ENCODE assay signal across 1 cellular context in genomic region chr6:89073014-89073620, GRCh38.
A peak's percentile ranks its signal among the peaks of the same experiment; 100 is the strongest.
TF ChIP-seq lines count a peak whose summit lies in the region.

No MANE protein-coding gene starts in this region.

TF ChIP-seq in K562, 482 proteins besides CTCF, POLR2A, EP300 and RAD21 (continued from another document and continues in another):
- no peak for TF ChIP-seq SFPQ (IDR thresholded peaks at IDR 0.05; ENCODE audit: low read depth, low read length)
- no peak for TF ChIP-seq TRIM25 (IDR thresholded peaks at IDR 0.05; ENCODE audit: borderline replicate concordance)
- no peak for TF ChIP-seq KDM2B (CRISPR knock-in tag; IDR thresholded peaks at IDR 0.05)
- TF ChIP-seq SRF (CRISPR knock-in tag; IDR thresholded peaks at IDR 0.05): peak in 1 of 2 experiments; percentile 65; a peak in 1 of 4 replicates
- 0 out of 4 replicates have a peak, but pooled peaks of 1 of the 2 experiments have one; percentile 22 for TF ChIP-seq MAZ (CRISPR knock-in tag; conservative IDR thresholded peaks at IDR 0.05 in 1 of 2, IDR thresholded peaks at IDR 0.05 in 1 of 2)
- TF ChIP-seq TGIF2 (CRISPR knock-in tag; IDR thresholded peaks at IDR 0.05): no peak
- peak; percentile 36; the same call in 1 of the 2 replicates for TF ChIP-seq JUND (IDR thresholded peaks at IDR 0.05; ENCODE audit: borderline replicate concordance, low read depth, low read length)
- peak; percentile 20; the same call in 1 of the 3 replicates for TF ChIP-seq JUND (tag; IDR thresholded peaks at IDR 0.05; ENCODE audit: borderline replicate concordance, low read depth, low read length)
- TF ChIP-seq ARID3A (IDR thresholded peaks at IDR 0.05; ENCODE audit: borderline replicate concordance, low read depth, low read length): no peak
- peak; percentile 32; the same call in 1 of the 2 replicates for TF ChIP-seq EP400 (IDR thresholded peaks at IDR 0.05)
- no peak for TF ChIP-seq MECOM (CRISPR knock-in tag; IDR thresholded peaks at IDR 0.05)
- no peak for TF ChIP-seq ARID2 (IDR thresholded peaks at IDR 0.05)
- TF ChIP-seq ZNF766 (CRISPR knock-in tag; conservative IDR thresholded peaks at IDR 0.05): peak; percentile 36; the same call in 1 of the 2 replicates
- no peak for TF ChIP-seq ZNF644 (tag; IDR thresholded peaks at IDR 0.05; ENCODE audit: low read depth)
- no peak for TF ChIP-seq RB1 (IDR thresholded peaks at IDR 0.05; ENCODE audit: low read depth)
- no peak for TF ChIP-seq JUN (IDR thresholded peaks at IDR 0.05; ENCODE audit: borderline replicate concordance, low read depth, low read length)
- no peak for TF ChIP-seq JUN (CRISPR knock-in tag; IDR thresholded peaks at IDR 0.05; ENCODE audit: borderline replicate concordance)
- no peak for TF ChIP-seq ZBTB5 (IDR thresholded peaks at IDR 0.05)
- no peak for TF ChIP-seq TAF9B (IDR thresholded peaks at IDR 0.05; ENCODE audit: partially characterized antibody)
- no peak for TF ChIP-seq FOXA1 (IDR thresholded peaks at IDR 0.05; ENCODE audit: borderline replicate concordance)
- TF ChIP-seq FOXP1 (CRISPR knock-in tag; IDR thresholded peaks at IDR 0.05): no peak
- TF ChIP-seq PRMT5 (CRISPR knock-in tag; IDR thresholded peaks at IDR 0.05): no peak
- TF ChIP-seq MTA2 (IDR thresholded peaks at IDR 0.05; ENCODE audit: low read depth): peak; percentile 86
- no peak for TF ChIP-seq ELK1 (CRISPR knock-in tag; IDR thresholded peaks at IDR 0.05)
- no peak for TF ChIP-seq ZNF224 (CRISPR knock-in tag; IDR thresholded peaks at IDR 0.05)
- peak in 1 of 2 experiments; percentile 65; a peak in 1 of 4 replicates for TF ChIP-seq TBL1XR1 (IDR thresholded peaks at IDR 0.05; ENCODE audit: low read length in 2 of 2)
- TF ChIP-seq ZBTB43 (CRISPR knock-in tag; IDR thresholded peaks at IDR 0.05): no peak
- no peak for TF ChIP-seq JUNB (CRISPR knock-in tag; conservative IDR thresholded peaks at IDR 0.05)
- TF ChIP-seq TFAP4 (CRISPR knock-in tag; IDR thresholded peaks at IDR 0.05; ENCODE audit: borderline replicate concordance): no peak
- TF ChIP-seq POLR2AphosphoS5 (IDR thresholded peaks at IDR 0.05; ENCODE audit: control insufficient read depth, insufficient read depth, low read depth, low read length): peak; percentile 69; the same call in 1 of the 2 replicates
- TF ChIP-seq SUPT5H (IDR thresholded peaks at IDR 0.05): no peak
- TF ChIP-seq TCF7L2 (IDR thresholded peaks at IDR 0.05; ENCODE audit: low read depth, low read length): no peak
- no peak for TF ChIP-seq HNRNPH1 (optimal IDR thresholded peaks at IDR 0.05; ENCODE audit: low read depth, low read length)
- TF ChIP-seq ZC3H4 (CRISPR knock-in tag; IDR thresholded peaks at IDR 0.05; ENCODE audit: borderline replicate concordance): no peak
- no peak for TF ChIP-seq HBP1 (CRISPR knock-in tag; IDR thresholded peaks at IDR 0.05)
- TF ChIP-seq TEAD4 (IDR thresholded peaks at IDR 0.05; ENCODE audit: low read length): peak; percentile 91
- no peak for TF ChIP-seq TEAD4 (CRISPR knock-in tag; IDR thresholded peaks at IDR 0.05; ENCODE audit: borderline replicate concordance)
- TF ChIP-seq ZZZ3 (IDR thresholded peaks at IDR 0.05): no peak
- TF ChIP-seq CAMTA2 (CRISPR knock-in tag; conservative IDR thresholded peaks at IDR 0.05): no peak
- TF ChIP-seq ZNF764 (CRISPR knock-in tag; IDR thresholded peaks at IDR 0.05; ENCODE audit: low read depth): no peak
- TF ChIP-seq CEBPZ (IDR thresholded peaks at IDR 0.05; ENCODE audit: borderline replicate concordance, low read depth, low read length): no peak
- TF ChIP-seq BCLAF1 (IDR thresholded peaks at IDR 0.05; ENCODE audit: borderline replicate concordance in 1 of 2, control insufficient read depth in 1 of 2, low read depth in 2 of 2, low read length in 1 of 2): no peak
